Comparison of ENCODE assay signal across 8 cellular contexts in genomic region chr9:136787690-136788400, GRCh38. TPM values are rescaled to one million over a fixed set of nuclear protein-coding genes. Genes with fewer than 3 reads are reported as not detected.
A peak's percentile ranks its signal among the peaks of the same experiment; 100 is the strongest.
DNase-seq lines count a peak whose midpoint lies in the region; ATAC-seq and TF ChIP-seq lines count a peak whose summit lies in the region.

No MANE protein-coding gene starts in this region.

- CTCF ChIA-PET in OCI-LY7 (lab: Charles Lee; ENCODE audit: unreplicated experiment): no interaction called here

- no peaks in the 10 kb centered on the region for H4K20me1 ChIP-seq in OCI-LY7 (ENCODE audit: insufficient read depth, low read length)

- intact Hi-C loops in OCI-LY7 (cut with micrococcal nuclease; ENCODE audit: unreplicated experiment) (loop anchor here (1.0 to 5.0 kb wide), 2 partner anchors 99 to 247 kb away; partner anchors contain the start of gene TRAF2), upper lobe of right lung (cut with DNase I) (loop anchor here (5.0 kb wide), 1 partner anchor 244 kb away; the partner anchor contains the start of gene FUT7)

- no peaks in the 10 kb centered on the region for H3K79me2 ChIP-seq in OCI-LY7 (ENCODE audit: insufficient read depth, low read depth, low read length)

- no peaks in the 10 kb centered on the region for H3K36me3 ChIP-seq in CD4-positive, CD25-positive, alpha-beta regulatory T cell (ENCODE audit: control insufficient read depth, insufficient read depth, low read length)
- H3K36me3 ChIP-seq in HUES48 (ENCODE audit: control insufficient read depth, insufficient read depth, low read length): peaks cover 4% of the 10 kb centered on the region; the same call in 1 of the 2 replicates
- H3K36me3 ChIP-seq in OCI-LY7 (ENCODE audit: insufficient read depth, low read length): no peaks in the 10 kb centered on the region
- no peaks in the 10 kb centered on the region for H3K36me3 ChIP-seq in upper lobe of right lung

- peaks cover 26% of the 10 kb centered on the region for H3K4me1 ChIP-seq in CD4-positive, CD25-positive, alpha-beta regulatory T cell (ENCODE audit: control insufficient read depth, insufficient read depth, low read length, poor library complexity, severe bottlenecking)
- peaks cover 5% of the 10 kb centered on the region for H3K4me1 ChIP-seq in HUES48 (ENCODE audit: control insufficient read depth, insufficient read depth, low read length)
- H3K4me1 ChIP-seq in OCI-LY7 (ENCODE audit: insufficient read depth, low read length, poor library complexity, severe bottlenecking): peaks cover 20% of the 10 kb centered on the region
- peaks cover 22% of the 10 kb centered on the region for H3K4me1 ChIP-seq in upper lobe of right lung

- no peak overlapping the region for H3K27ac ChIP-seq in CD4-positive, CD25-positive, alpha-beta regulatory T cell (ENCODE audit: insufficient read depth, low read length, poor library complexity, severe bottlenecking)
- H3K27ac ChIP-seq in HUES48 (ENCODE audit: low read depth, low read length): peak overlapping the region; percentile 84
- H3K27ac ChIP-seq in OCI-LY7 (ENCODE audit: low read depth, low read length, poor library complexity, severe bottlenecking): no peak overlapping the region
- H3K27ac ChIP-seq in upper lobe of right lung: no peak overlapping the region

- H3K9ac ChIP-seq in HUES48 (ENCODE audit: low read depth, low read length): no peak overlapping the region

- no peaks in the 10 kb centered on the region for H3K9me2 ChIP-seq in OCI-LY7 (ENCODE audit: insufficient read depth, low read length)

- peaks cover 5 to 29% (median 10%) of the 10 kb centered on the region in 4 donors for H3K4me1 Mint-ChIP-seq in CD4-positive, CD25-positive, alpha-beta regulatory T cell
- peaks cover 17% of the 10 kb centered on the region for H3K4me1 Mint-ChIP-seq in activated T-cell treated with anti-CD3 and anti-CD28 coated beads, Interleukin-2, amount 50 U/mL, for 4 hours (ENCODE audit: low read depth)

- no peak for ATAC-seq in CD4-positive, CD25-positive, alpha-beta regulatory T cell (ENCODE audit: low read depth in 2 of 2)
- ATAC-seq in activated T-cell treated with anti-CD3 and anti-CD28 coated beads, Interleukin-2, amount 50 U/mL, for 4 hours: no peak
- ATAC-seq in omental fat pad (ENCODE audit: low FRiP score) (no peak), upper lobe of right lung (no peak)

- H3K4me2 ChIP-seq in OCI-LY7 (ENCODE audit: low read length): peak overlapping the region; percentile 40; the same call in 1 of the 2 replicates

- POLR2A ChIA-PET in OCI-LY7 (lab: Charles Lee): no interaction called here

- H3K27me3 ChIP-seq in CD4-positive, CD25-positive, alpha-beta regulatory T cell (ENCODE audit: control insufficient read depth, insufficient read depth, low read length): no peaks in the 10 kb centered on the region
- H3K27me3 ChIP-seq in HUES48 (ENCODE audit: control insufficient read depth, insufficient read depth, low read length) (no peaks in the 10 kb centered on the region), upper lobe of right lung (no peaks in the 10 kb centered on the region)

- no TSS peak for BruUV-seq in OCI-LY7 (replicated peaks; lab: Mats Ljungman, UMichigan)

- no peak overlapping the region for H2AFZ ChIP-seq in OCI-LY7 (ENCODE audit: low read length)

- H3K27ac Mint-ChIP-seq in CD4-positive, CD25-positive, alpha-beta regulatory T cell: no peak overlapping the region

- H3K9me3 Mint-ChIP-seq in CD4-positive, CD25-positive, alpha-beta regulatory T cell: no peaks in the 10 kb centered on the region
- H3K9me3 Mint-ChIP-seq in activated T-cell treated with anti-CD3 and anti-CD28 coated beads, Interleukin-2, amount 50 U/mL, for 4 hours: no peaks in the 10 kb centered on the region

- H3K36me3 Mint-ChIP-seq in CD4-positive, CD25-positive, alpha-beta regulatory T cell: no peaks in the 10 kb centered on the region
- H3K36me3 Mint-ChIP-seq in activated T-cell treated with anti-CD3 and anti-CD28 coated beads, Interleukin-2, amount 50 U/mL, for 4 hours (ENCODE audit: insufficient read depth): no peaks in the 10 kb centered on the region

- DNase-seq in CD4-positive, CD25-positive, alpha-beta regulatory T cell: peak; percentile 66 to 76 (median 76)
- DNase-seq in OCI-LY7 (ENCODE audit: low spot score) (peak; percentile 83), fibroblast of the aortic adventitia (ENCODE audit: low read depth) (peak; percentile 67), omental fat pad (ENCODE audit: low spot score) (peak; percentile 51), upper lobe of right lung (no peak), NCI-H226 (no peak)
- DNase-seq in activated T-cell treated with anti-CD3 and anti-CD28 coated beads, Interleukin-2, amount 50 U/mL, for 4 hours: peak; percentile 57

- peaks cover 14% of the 10 kb centered on the region for H3K27me3 Mint-ChIP-seq in CD4-positive, CD25-positive, alpha-beta regulatory T cell
- H3K27me3 Mint-ChIP-seq in activated T-cell treated with anti-CD3 and anti-CD28 coated beads, Interleukin-2, amount 50 U/mL, for 4 hours (ENCODE audit: low read depth): peaks cover 3% of the 10 kb centered on the region

- H3K4me3 Mint-ChIP-seq in CD4-positive, CD25-positive, alpha-beta regulatory T cell: peak overlapping the region in 1 of 4 donors; percentile 1
- H3K4me3 Mint-ChIP-seq in activated T-cell treated with anti-CD3 and anti-CD28 coated beads, Interleukin-2, amount 50 U/mL, for 4 hours: no peak overlapping the region

- no peak overlapping the region for H3K4me3 ChIP-seq in CD4-positive, CD25-positive, alpha-beta regulatory T cell (ENCODE audit: low read depth, low read length)
- no peak overlapping the region for H3K4me3 ChIP-seq in HUES48 (ENCODE audit: low read depth, low read length)
- no peak overlapping the region for H3K4me3 ChIP-seq in OCI-LY7 (ENCODE audit: low read depth, low read length, poor library complexity, severe bottlenecking)
- H3K4me3 ChIP-seq in fibroblast of the aortic adventitia (ENCODE audit: low read depth, low read length): no peak overlapping the region
- H3K4me3 ChIP-seq in upper lobe of right lung: no peak overlapping the region

- H3K9me3 ChIP-seq in CD4-positive, CD25-positive, alpha-beta regulatory T cell (ENCODE audit: control insufficient read depth in 2 of 2, low read length in 2 of 2): no peaks in the 10 kb centered on the region
- no peaks in the 10 kb centered on the region for H3K9me3 ChIP-seq in HUES48 (ENCODE audit: control insufficient read depth, insufficient read depth, low read length)
- H3K9me3 ChIP-seq in OCI-LY7 (ENCODE audit: low read length): no peaks in the 10 kb centered on the region
- H3K9me3 ChIP-seq in upper lobe of right lung: no peaks in the 10 kb centered on the region

- TF ChIP-seq CTCF in OCI-LY7 (conservative IDR thresholded peaks at IDR 0.05; ENCODE audit: low read length) (peak; percentile 89), fibroblast of the aortic adventitia (IDR thresholded peaks at IDR 0.05; ENCODE audit: insufficient read depth, low read length) (peak; percentile 72), omental fat pad (IDR thresholded peaks at IDR 0.05) (peak in 2 of 3 donors; percentile 26 to 40), upper lobe of right lung (IDR thresholded peaks at IDR 0.05) (peak; percentile 87)

RNA-seq across cellular contexts. Expression of gene TMEM141, which starts 3.3 kb away (rescaled TPM):
- total RNA-seq in CD4-positive, CD25-positive, alpha-beta regulatory T cell: 20.7 TPM
- polyA plus RNA-seq in CD4-positive, CD25-positive, alpha-beta regulatory T cell: 10 to 100 TPM; 28.2 to 39.3 (median 35.5) TPM
- 61.9 and 70.2 TPM in 2 replicates for total RNA-seq in OCI-LY7 (2014; rRNA removed; shearing (Covaris generic))
- total RNA-seq in OCI-LY7 (2022) (41.5 and 43.2 TPM in 2 replicates), fibroblast of the aortic adventitia (ENCODE audit: low replicate concordance) (9.4 and 30.8 TPM in 2 replicates), omental fat pad (10 to 100 TPM; 43.1 to 88.1 (median 70.9) TPM), upper lobe of right lung (64.4 TPM)
- total RNA-seq in activated T-cell treated with anti-CD3 and anti-CD28 coated beads, Interleukin-2, amount 50 U/mL, for 4 hours: 10 to 100 TPM; 49.5 to 53.0 (median 51.9) TPM

RNA-seq across cellular contexts. Expression of gene CCDC183, which starts 8.3 kb away (rescaled TPM):
- 2.3 TPM for total RNA-seq in CD4-positive, CD25-positive, alpha-beta regulatory T cell
- under 1 TPM in 3 of 4 donors, not detected in 1; 0.16 to 0.72 (median 0.58) TPM for polyA plus RNA-seq in CD4-positive, CD25-positive, alpha-beta regulatory T cell
- total RNA-seq in OCI-LY7 (2014; rRNA removed; shearing (Covaris generic)): 1.3 and 2.2 TPM in 2 replicates
- 0.44 and 0.88 TPM in 2 replicates for total RNA-seq in OCI-LY7 (2022)
- under 1 TPM in 1 of 3 donors, not detected in 2; 0.49 TPM for total RNA-seq in activated T-cell treated with anti-CD3 and anti-CD28 coated beads, Interleukin-2, amount 50 U/mL, for 4 hours
- total RNA-seq in fibroblast of the aortic adventitia (ENCODE audit: low replicate concordance): 0.16 TPM in 1 of 2 replicates, not detected in the other
- 1 to 10 TPM; 1.5 to 2.8 (median 1.9) TPM for total RNA-seq in omental fat pad
- 4.0 TPM for total RNA-seq in upper lobe of right lung

RNA-seq across cellular contexts. Expression of gene RABL6, which starts 19.9 kb away (rescaled TPM):
- total RNA-seq in CD4-positive, CD25-positive, alpha-beta regulatory T cell: 63.6 TPM
- polyA plus RNA-seq in CD4-positive, CD25-positive, alpha-beta regulatory T cell: 10 to 100 TPM in 2 of 4 donors, 1 to 10 TPM in 2; 9.4 to 13.9 (median 10.6) TPM
- 97.0 and 113 TPM in 2 replicates for total RNA-seq in OCI-LY7 (2014; rRNA removed; shearing (Covaris generic))
- total RNA-seq in OCI-LY7 (2022) (126 and 133 TPM in 2 replicates), fibroblast of the aortic adventitia (ENCODE audit: low replicate concordance) (49.8 and 62.0 TPM in 2 replicates), omental fat pad (10 to 100 TPM; 33.7 to 46.9 (median 44.9) TPM), upper lobe of right lung (68.2 TPM)
- total RNA-seq in activated T-cell treated with anti-CD3 and anti-CD28 coated beads, Interleukin-2, amount 50 U/mL, for 4 hours: 100 to 1,000 TPM in 2 of 3 donors, 10 to 100 TPM in 1; 90.6 to 103 (median 100) TPM

RNA-seq across cellular contexts. Expression of gene LCN15, which starts 23.5 kb away (rescaled TPM):
- total RNA-seq in CD4-positive, CD25-positive, alpha-beta regulatory T cell: not detected
- not detected for polyA plus RNA-seq in CD4-positive, CD25-positive, alpha-beta regulatory T cell
- total RNA-seq in OCI-LY7 (2014; rRNA removed; shearing (Covaris generic)): not detected in 2 replicates
- total RNA-seq in OCI-LY7 (2022): not detected in 2 replicates
- total RNA-seq in activated T-cell treated with anti-CD3 and anti-CD28 coated beads, Interleukin-2, amount 50 U/mL, for 4 hours: not detected
- not detected in 2 replicates for total RNA-seq in fibroblast of the aortic adventitia (ENCODE audit: low replicate concordance)
- total RNA-seq in omental fat pad: not detected
- not detected for total RNA-seq in upper lobe of right lung

RNA-seq across cellular contexts. Expression of gene LCN8, which starts 29.8 kb away (rescaled TPM):
- total RNA-seq in CD4-positive, CD25-positive, alpha-beta regulatory T cell: not detected
- polyA plus RNA-seq in CD4-positive, CD25-positive, alpha-beta regulatory T cell: not detected
- not detected in 2 replicates for total RNA-seq in OCI-LY7 (2014; rRNA removed; shearing (Covaris generic))
- not detected in 2 replicates for total RNA-seq in OCI-LY7 (2022)
- not detected for total RNA-seq in activated T-cell treated with anti-CD3 and anti-CD28 coated beads, Interleukin-2, amount 50 U/mL, for 4 hours
- not detected in 2 replicates for total RNA-seq in fibroblast of the aortic adventitia (ENCODE audit: low replicate concordance)
- total RNA-seq in omental fat pad: not detected
- not detected for total RNA-seq in upper lobe of right lung

Comparison
In these comparisons a context has a peak if more than half of its experiments do, and no peak if none do; other contexts are left out.
1. DNase-seq: peak in CD4-positive, CD25-positive, alpha-beta regulatory T cell (3 of 3), OCI-LY7 (single experiment), activated T-cell treated with anti-CD3 and anti-CD28 coated beads, Interleukin-2, amount 50 U/mL, for 4 hours (single experiment), fibroblast of the aortic adventitia (single experiment) and omental fat pad (single experiment); none in upper lobe of right lung (single experiment) and NCI-H226 (single experiment).
2. CTCF ChIP-seq: peak in every context shown above with its lines; median percentile 89 in OCI-LY7; 87 in upper lobe of right lung; 72 in fibroblast of the aortic adventitia; 33 in omental fat pad.